Comparison of ENCODE assay signal across 25 cellular contexts in genomic region chr20:50218987-50219435, GRCh38. TPM values are rescaled to one million over a fixed set of nuclear protein-coding genes. Genes with fewer than 3 reads are reported as not detected.
DNase-seq lines count a peak whose midpoint lies in the region; ATAC-seq and TF ChIP-seq lines count a peak whose summit lies in the region.
"Had no signal": no experiment of that assay in that cellular context is flagged by ENCODE, and none has a peak within 500 bp of the region (broad histone marks: within the 10 kb centered on the region; RNA-seq: fewer than 3 reads in every experiment).

No MANE protein-coding gene starts in this region.

- H3K36me3 ChIP-seq in HEK293 (ENCODE audit: control insufficient read depth in 2 of 2, insufficient read depth in 1 of 2, low read length in 2 of 2) (no peaks in the 10 kb centered on the region), osteoblast (ENCODE audit: insufficient read depth, low read length) (no peaks in the 10 kb centered on the region)
- H3K36me3 ChIP-seq: heart left ventricle, prostate gland, vagina had no signal

- no peaks in the 10 kb centered on the region for H3K79me2 ChIP-seq in osteoblast (ENCODE audit: insufficient read depth, low read length)

- H4K20me1 ChIP-seq in osteoblast (ENCODE audit: insufficient read depth, low read length): no peaks in the 10 kb centered on the region

- H3K9me3 ChIP-seq in HEK293 (ENCODE audit: control insufficient read depth, insufficient read depth, low read depth, low read length) (no peaks in the 10 kb centered on the region), osteoblast (ENCODE audit: low read depth, low read length) (peaks cover 3% of the 10 kb centered on the region)
- H3K9me3 ChIP-seq: mucosa of descending colon, prostate gland, SK-N-SH, vagina had no signal

- POLR2A ChIA-PET in HEK293 (lab: Yijun Ruan, JAX): no interaction called here

- H3K4me2 ChIP-seq in osteoblast (ENCODE audit: insufficient read depth, low read length): no peak overlapping the region
- H3K4me2 ChIP-seq: SK-N-SH had no signal

- ATAC-seq in activated T-helper 17 cell treated with anti-CD3 and anti-CD28 coated beads, Interleukin-2, amount 50 U/mL, for 72 hours (replicated peaks): no peak
- ATAC-seq in HG02870 (IDR thresholded peaks at IDR 0.05; ENCODE audit: unreplicated experiment): no peak
- ATAC-seq in left ventricle myocardium superior: no peak
- ATAC-seq: activated naive CD8-positive, alpha-beta T cell treated with anti-CD3 and anti-CD28 coated beads, Interleukin-2, amount 50 U/mL, for 24 hours; heart left ventricle; mucosa of descending colon; WTC11 had no signal

- peaks cover 2% of the 10 kb centered on the region for H3K27me3 ChIP-seq in osteoblast (ENCODE audit: insufficient read depth, low read length)
- H3K27me3 ChIP-seq: heart left ventricle, vagina had no signal

- no peak for TF ChIP-seq CTCF in HEK293 (tag by site-specific recombination; IDR thresholded peaks at IDR 0.05)
- TF ChIP-seq CTCF in osteoblast (IDR thresholded peaks at IDR 0.05; ENCODE audit: extremely low read depth, low read depth, low read length): no peak

- no peaks in the 10 kb centered on the region for H3K36me3 Mint-ChIP-seq in activated T-helper 17 cell treated with anti-CD3 and anti-CD28 coated beads, Interleukin-2, amount 50 U/mL, for 72 hours (ENCODE audit: low read depth)
- H3K36me3 Mint-ChIP-seq: WTC11 had no signal

- no peak overlapping the region for H3K4me3 Mint-ChIP-seq in activated T-helper 17 cell treated with anti-CD3 and anti-CD28 coated beads, Interleukin-2, amount 50 U/mL, for 72 hours
- H3K4me3 Mint-ChIP-seq: activated naive CD8-positive, alpha-beta T cell treated with anti-CD3 and anti-CD28 coated beads, Interleukin-2, amount 50 U/mL, for 24 hours; WTC11 had no signal

- H3K27ac Mint-ChIP-seq in activated T-helper 17 cell treated with anti-CD3 and anti-CD28 coated beads, Interleukin-2, amount 50 U/mL, for 72 hours: peak overlapping the region; percentile 72
- H3K27ac Mint-ChIP-seq: activated naive CD8-positive, alpha-beta T cell treated with anti-CD3 and anti-CD28 coated beads, Interleukin-2, amount 50 U/mL, for 24 hours; WTC11 had no signal

- H3K4me1 ChIP-seq in HEK293 (ENCODE audit: control insufficient read depth, insufficient read depth, low read length): no peaks in the 10 kb centered on the region
- H3K4me1 ChIP-seq in osteoblast (ENCODE audit: insufficient read depth, low read length): peaks cover 24% of the 10 kb centered on the region
- H3K4me1 ChIP-seq: prostate gland had no signal

- peaks cover 7% of the 10 kb centered on the region for H3K27me3 Mint-ChIP-seq in activated T-helper 17 cell treated with anti-CD3 and anti-CD28 coated beads, Interleukin-2, amount 50 U/mL, for 72 hours

- H3K4me3 ChIP-seq in HEK293 (ENCODE audit: low read depth, low read length): no peak overlapping the region
- H3K4me3 ChIP-seq in osteoblast (ENCODE audit: insufficient read depth, low read length): no peak overlapping the region
- H3K4me3 ChIP-seq: heart left ventricle, mucosa of descending colon, prostate gland, vagina had no signal

- no peaks in the 10 kb centered on the region for H3K9me3 Mint-ChIP-seq in activated T-helper 17 cell treated with anti-CD3 and anti-CD28 coated beads, Interleukin-2, amount 50 U/mL, for 72 hours
- H3K9me3 Mint-ChIP-seq: activated naive CD8-positive, alpha-beta T cell treated with anti-CD3 and anti-CD28 coated beads, Interleukin-2, amount 50 U/mL, for 24 hours had no signal

- DNase-seq in glomerular visceral epithelial cell (ENCODE audit: extremely low spot score) (peak; percentile 49), osteoblast (ENCODE audit: insufficient read length, low spot score, missing footprints) (peak; percentile 95), amygdala (lab: John Stamatoyannopoulos, UW) (no peak), left ventricle myocardium superior (no peak), ureter (ENCODE audit: low spot score) (no peak)
- DNase-seq: activated CD4-positive, alpha-beta T cell treated with anti-CD3 and anti-CD28 coated beads, Interleukin-2, amount 50 U/mL, for 4 hours; activated gamma-delta T cell; activated naive CD8-positive, alpha-beta T cell treated with anti-CD3 and anti-CD28 coated beads, Interleukin-2, amount 50 U/mL, for 24 hours; dermis blood vessel endothelial cell; EL; mucosa of descending colon; NCI-H1105; NCI-H2029 treated with DMSO at 0.1 percent for 48 hours; NCI-H510A treated with DMSO at 0.1 percent for 48 hours; SK-N-SH; substantia nigra; T1000 had no signal

- H3K27ac ChIP-seq in HEK293 (ENCODE audit: extremely low read depth, low read depth, low read length): no peak overlapping the region
- H3K27ac ChIP-seq in osteoblast (ENCODE audit: low read depth, low read length): no peak overlapping the region
- H3K27ac ChIP-seq: C4-2B, heart left ventricle, prostate gland, vagina had no signal

- intact Hi-C loops in left ventricle myocardium superior (cut with micrococcal nuclease): loop anchor here (10.0 kb wide), 1 partner anchor 46 kb away; no protein-coding TSS in a partner anchor

- H2AFZ ChIP-seq in osteoblast (ENCODE audit: low read length): no peak overlapping the region

- CTCF ChIA-PET in HEK293 (lab: Yijun Ruan, JAX): interaction anchor here (0.7 to 0.9 kb wide), 2 partner anchors 14 to 22 kb away, joined by 3 to 4 read pairs; no protein-coding TSS in a partner anchor

- no peaks in the 10 kb centered on the region for H3K4me1 Mint-ChIP-seq in activated T-helper 17 cell treated with anti-CD3 and anti-CD28 coated beads, Interleukin-2, amount 50 U/mL, for 72 hours
- H3K4me1 Mint-ChIP-seq: activated naive CD8-positive, alpha-beta T cell treated with anti-CD3 and anti-CD28 coated beads, Interleukin-2, amount 50 U/mL, for 24 hours had no signal

TF ChIP-seq in HEK293, 187 proteins besides CTCF, POLR2A, EP300 and RAD21:
- TF ChIP-seq ZNF623 (tag by site-specific recombination; IDR thresholded peaks at IDR 0.05) (peak; percentile 62), ZNF670 (tag by site-specific recombination; IDR thresholded peaks at IDR 0.05; ENCODE audit: low read depth) (no peak), ZNF701 (tag by site-specific recombination; IDR thresholded peaks at IDR 0.05) (no peak), ZIC2 (tag by site-specific recombination; IDR thresholded peaks at IDR 0.05) (peak; percentile 12; the same call in 1 of the 2 replicates), ZNF10 (tag by site-specific recombination; IDR thresholded peaks at IDR 0.05) (peak; percentile 68)

RNA-seq across cellular contexts. Expression of gene CEBPB, which starts 28.4 kb away (rescaled TPM):
- total RNA-seq in activated T-helper 17 cell treated with anti-CD3 and anti-CD28 coated beads, Interleukin-2, amount 50 U/mL, for 72 hours: 10 to 100 TPM; 11.6 to 19.0 TPM
- 75.7 and 79.3 TPM in 2 replicates for total RNA-seq in osteoblast
- total RNA-seq in left ventricle myocardium superior: 59.4 TPM
- 59.3 TPM for total RNA-seq in ureter

Comparison
In these comparisons a context has a peak if more than half of its experiments do, and no peak if none do; other contexts are left out.
1. DNase-seq: peak in glomerular visceral epithelial cell (single experiment) and osteoblast (single experiment); none in amygdala (0 of 56), left ventricle myocardium superior (single experiment) and ureter (single experiment).